ENCODE assay signal across 37 cellular contexts in the genomic region with DNA sequence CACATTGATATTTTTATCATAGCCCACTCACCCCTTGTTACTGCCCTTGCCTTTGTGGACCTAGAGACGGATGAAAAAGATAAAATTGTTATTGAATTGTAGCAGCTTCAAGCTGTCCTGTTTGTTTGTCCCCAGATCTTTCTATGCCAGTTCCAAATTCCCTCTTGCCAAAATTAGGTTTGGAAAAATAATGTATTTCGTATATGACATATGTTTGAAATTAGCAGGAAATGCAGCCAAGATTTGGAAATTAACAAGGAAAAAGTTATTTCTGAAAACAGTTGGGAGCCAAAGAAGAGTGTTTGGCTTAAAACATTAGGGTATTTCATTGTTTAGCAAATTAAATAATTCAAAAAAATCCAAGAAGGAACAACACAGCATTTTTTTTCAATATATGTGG. TPM values are rescaled to one million over a fixed set of nuclear protein-coding genes. Genes with fewer than 3 reads are reported as not detected.
DNase-seq lines count a peak whose midpoint lies in the region; ATAC-seq, FAIRE-seq and TF ChIP-seq lines count a peak whose summit lies in the region.
"Had no signal": no experiment of that assay in that cellular context is flagged by ENCODE, and none has a peak within 500 bp of the region (broad histone marks: within the 10 kb centered on the region; RNA-seq: fewer than 3 reads in every experiment).

No MANE protein-coding gene starts in this region.

- POLR2A ChIA-PET in MCF 10A (lab: Yijun Ruan, JAX), result interaction anchor here (2.3 kb wide), 1 partner anchor 9 kb away, joined by 8 read pairs; no protein-coding TSS in a partner anchor
- POLR2A ChIA-PET in PC-9 (lab: Charles Lee; ENCODE audit: unreplicated experiment), result no interaction called here

- TF ChIP-seq EP300 in gastroesophageal sphincter (IDR thresholded peaks at IDR 0.05), result no peak

- H3K27ac ChIP-seq in breast epithelium (peak overlapping the region in 1 of 2 donors; percentile 30), gastroesophageal sphincter (peak overlapping the region; percentile 44 to 76 (median 56)), PC-9 (no peak overlapping the region)
- H3K27ac ChIP-seq: coronary artery, lower lobe of right lung, testis had no signal

- H3K27me3 Mint-ChIP-seq in MCF 10A (ENCODE audit: insufficient read depth, unreplicated experiment) (no peaks in the 10 kb centered on the region), osteocyte (ENCODE audit: unreplicated experiment) (no peaks in the 10 kb centered on the region)
- H3K27me3 Mint-ChIP-seq: activated T-helper 17 cell treated with anti-CD3 and anti-CD28 coated beads, Interleukin-2, amount 50 U/mL, for 72 hours; natural killer cell treated with Interleukin-12 subunit alpha and Interleukin-12 subunit beta and Interleukin-15 and Interleukin-18, amount 100 ng/mL, for 72 hours; stimulated activated naive B cell treated with anti-CD40 and anti-IgM and Interleukin-4, amounts not matched to agents 10 μg/mL and 1 μg/mL and 100 μg/mL, for 72 hours had no signal

- H3K4me3 ChIP-seq in breast epithelium (no peak overlapping the region), gastroesophageal sphincter (no peak overlapping the region), PC-9 (no peak overlapping the region)
- H3K4me3 ChIP-seq: coronary artery, hepatocyte, lower lobe of right lung, skin epidermis, testis had no signal

- H3K9me3 ChIP-seq in breast epithelium (no peaks in the 10 kb centered on the region), gastroesophageal sphincter (no peaks in the 10 kb centered on the region), PC-9 (ENCODE audit: insufficient read depth, low read depth) (no peaks in the 10 kb centered on the region)
- H3K9me3 ChIP-seq: lower lobe of right lung, testis had no signal

- H3K36me3 Mint-ChIP-seq in MCF 10A (ENCODE audit: insufficient read depth, unreplicated experiment) (no peaks in the 10 kb centered on the region), osteocyte (ENCODE audit: unreplicated experiment) (peaks cover 7% of the 10 kb centered on the region)

- 13 to 22% methylated on average over 2 of the region's 2 CpGs for WGBS in gastroesophageal sphincter (ENCODE audit: low coverage in 1 of 2), 2 donors

- CTCF ChIA-PET in MCF 10A (lab: Yijun Ruan, JAX), result no interaction called here
- CTCF ChIA-PET in PC-9 (lab: Charles Lee), result no interaction called here

- H3F3A ChIP-seq in PC-9 (ENCODE audit: insufficient read depth, low read depth), result no peaks in the 10 kb centered on the region

- no peak for DNase-seq in MCF 10A (ENCODE audit: unreplicated experiment)
- no peak for DNase-seq in breast epithelium (ENCODE audit: low spot score in 2 of 2)
- DNase-seq in cerebellum (ENCODE audit: low spot score), result peak; percentile 37
- no peak for DNase-seq in PC-9
- DNase-seq in osteocyte (ENCODE audit: extremely low spot score, unreplicated experiment), result no peak
- DNase-seq in GM19239 (ENCODE audit: insufficient read length, low spot score), result no peak
- DNase-seq: 8988T; activated CD4-positive, CD25-positive, alpha-beta regulatory T cell treated with anti-CD3 and anti-CD28 coated beads, Interleukin-2, amount 50 U/mL, for 72 hours; activated CD8-positive, alpha-beta memory T cell treated with anti-CD3 and anti-CD28 coated beads, Interleukin-2, amount 50 U/mL, for 48 hours; activated CD8-positive, alpha-beta T cell treated with anti-CD3 and anti-CD28 coated beads for 36 hours; anterior cingulate cortex; effector CD8-positive, alpha-beta T cell; KG1; lower lobe of right lung; MM.1S; NCI-H1105 treated with DMSO at 0.1 percent for 48 hours; NCI-H2029; NCI-H526; NK-92 treated with Interleukin-12 subunit alpha and Interleukin-12 subunit beta, amount 100 ng/mL, for 24 hours; occipital lobe; PC-3; Right ventricle myocardium superior; stimulated activated naive B cell treated with anti-CD40 and anti-IgM and Interleukin-4, amounts not matched to agents 10 μg/mL and 1 μg/mL and 100 μg/mL, for 72 hours; T-helper 2 cell; testis had no signal

- no peak for FAIRE-seq in GM19239 (lab: Jason Lieb, UNC)

- H3K9me2 ChIP-seq in PC-9 (ENCODE audit: insufficient read depth), result no peaks in the 10 kb centered on the region

- H3K27me3 ChIP-seq in breast epithelium, result no peaks in the 10 kb centered on the region
- no peaks in the 10 kb centered on the region for H3K27me3 ChIP-seq in gastroesophageal sphincter
- H3K27me3 ChIP-seq in PC-9 (ENCODE audit: insufficient read depth, low read depth), result no peaks in the 10 kb centered on the region
- H3K27me3 ChIP-seq: hepatocyte, testis had no signal

- H3K4me1 ChIP-seq in breast epithelium, result no peaks in the 10 kb centered on the region
- peaks cover 6 to 24% (median 7%) of the 10 kb centered on the region in 3 donors for H3K4me1 ChIP-seq in gastroesophageal sphincter
- no peaks in the 10 kb centered on the region for H3K4me1 ChIP-seq in PC-9 (replicated peaks; ENCODE audit: insufficient read depth)
- H3K4me1 ChIP-seq: lower lobe of right lung, testis had no signal

- H3K36me3 ChIP-seq in breast epithelium (no peaks in the 10 kb centered on the region), gastroesophageal sphincter (no peaks in the 10 kb centered on the region), PC-9 (ENCODE audit: low read depth) (no peaks in the 10 kb centered on the region)
- H3K36me3 ChIP-seq: lower lobe of right lung had no signal

- intact Hi-C loops in MCF 10A (cut with micrococcal nuclease), result loop anchor here (10.0 kb wide), 1 partner anchor 337 kb away; the partner anchor contains the start of gene TLE1
- intact Hi-C loops in breast epithelium (cut with DNase I; ENCODE audit: low total_unique reads), result no loop called here
- intact Hi-C loops in PC-9 (cut with micrococcal nuclease; ENCODE audit: unreplicated experiment), result no loop called here

- ATAC-seq in gastroesophageal sphincter, result no peak
- no peak for ATAC-seq in GM19452 (IDR thresholded peaks at IDR 0.05; ENCODE audit: unreplicated experiment)
- ATAC-seq: activated CD8-positive, alpha-beta T cell treated with anti-CD3 and anti-CD28 coated beads for 36 hours; activated naive CD4-positive, alpha-beta T cell treated with anti-CD3 and anti-CD28 coated beads, Interleukin-2, amount 50 U/mL, for 72 hours; activated T-helper 17 cell treated with anti-CD3 and anti-CD28 coated beads, Interleukin-2, amount 50 U/mL, for 72 hours; lower lobe of right lung; natural killer cell treated with Interleukin-12 subunit alpha and Interleukin-12 subunit beta and Interleukin-15 and Interleukin-18, amount 100 ng/mL, for 72 hours; PC-3; stimulated activated naive B cell treated with anti-CD40 and anti-IgM and Interleukin-4, amounts not matched to agents 10 μg/mL and 1 μg/mL and 100 μg/mL, for 72 hours had no signal

- H3K4me2 ChIP-seq in PC-9, result no peak overlapping the region
- H3K4me2 ChIP-seq: hepatocyte had no signal

- TF ChIP-seq CTCF in MCF 10A (IDR thresholded peaks at IDR 0.05; ENCODE audit: unreplicated experiment) (no peak), breast epithelium (IDR thresholded peaks at IDR 0.05) (no peak), gastroesophageal sphincter (IDR thresholded peaks at IDR 0.05) (no peak), PC-9 (conservative IDR thresholded peaks at IDR 0.05) (no peak), osteocyte (IDR thresholded peaks at IDR 0.05) (no peak)

- H3K4me3 Mint-ChIP-seq in MCF 10A (ENCODE audit: unreplicated experiment), result no peak overlapping the region
- no peak overlapping the region for H3K4me3 Mint-ChIP-seq in osteocyte (ENCODE audit: unreplicated experiment)
- H3K4me3 Mint-ChIP-seq: activated CD8-positive, alpha-beta T cell treated with anti-CD3 and anti-CD28 coated beads for 36 hours; activated T-helper 17 cell treated with anti-CD3 and anti-CD28 coated beads, Interleukin-2, amount 50 U/mL, for 72 hours; natural killer cell treated with Interleukin-12 subunit alpha and Interleukin-12 subunit beta and Interleukin-15 and Interleukin-18, amount 100 ng/mL, for 72 hours; stimulated activated naive B cell treated with anti-CD40 and anti-IgM and Interleukin-4, amounts not matched to agents 10 μg/mL and 1 μg/mL and 100 μg/mL, for 72 hours had no signal

- H3K27ac Mint-ChIP-seq in MCF 10A (ENCODE audit: low read depth, unreplicated experiment) (peak overlapping the region; percentile 96), osteocyte (ENCODE audit: unreplicated experiment) (no peak overlapping the region)
- H3K27ac Mint-ChIP-seq: activated CD8-positive, alpha-beta T cell treated with anti-CD3 and anti-CD28 coated beads for 36 hours; activated naive CD4-positive, alpha-beta T cell treated with anti-CD3 and anti-CD28 coated beads, Interleukin-2, amount 50 U/mL, for 72 hours; activated T-helper 17 cell treated with anti-CD3 and anti-CD28 coated beads, Interleukin-2, amount 50 U/mL, for 72 hours; natural killer cell treated with Interleukin-12 subunit alpha and Interleukin-12 subunit beta and Interleukin-15 and Interleukin-18, amount 100 ng/mL, for 72 hours; stimulated activated naive B cell treated with anti-CD40 and anti-IgM and Interleukin-4, amounts not matched to agents 10 μg/mL and 1 μg/mL and 100 μg/mL, for 72 hours had no signal

- no peaks in the 10 kb centered on the region for H4K20me1 ChIP-seq in PC-9 (ENCODE audit: insufficient read depth)

- no peaks in the 10 kb centered on the region for H3K9me3 Mint-ChIP-seq in MCF 10A (ENCODE audit: unreplicated experiment)
- H3K9me3 Mint-ChIP-seq in osteocyte (ENCODE audit: unreplicated experiment), result peaks cover 10% of the 10 kb centered on the region

- BruUV-seq in MCF 10A (replicated peaks; lab: Mats Ljungman, UMichigan) (no TSS peak), PC-9 (replicated peaks; lab: Mats Ljungman, UMichigan) (no TSS peak)

- H2AFZ ChIP-seq in PC-9, result no peak overlapping the region
- H2AFZ ChIP-seq: hepatocyte had no signal

- TF ChIP-seq POLR2A in breast epithelium (IDR thresholded peaks at IDR 0.05) (no peak), gastroesophageal sphincter (IDR thresholded peaks at IDR 0.05) (no peak)

- no peaks in the 10 kb centered on the region for H3K79me2 ChIP-seq in PC-9 (ENCODE audit: low read depth)
- H3K79me2 ChIP-seq: hepatocyte had no signal

- H3K4me1 Mint-ChIP-seq in MCF 10A (ENCODE audit: insufficient read depth, unreplicated experiment) (peaks cover 13% of the 10 kb centered on the region), osteocyte (ENCODE audit: unreplicated experiment) (peaks cover 8% of the 10 kb centered on the region)
- H3K4me1 Mint-ChIP-seq: activated T-helper 17 cell treated with anti-CD3 and anti-CD28 coated beads, Interleukin-2, amount 50 U/mL, for 72 hours; stimulated activated naive B cell treated with anti-CD40 and anti-IgM and Interleukin-4, amounts not matched to agents 10 μg/mL and 1 μg/mL and 100 μg/mL, for 72 hours had no signal

RNA-seq across cellular contexts. Expression of gene SPATA31D1, which starts 33.5 kb away (rescaled TPM):
- total RNA-seq in MCF 10A (2022) (not detected in 2 replicates), breast epithelium (not detected), cerebellum (not detected), gastroesophageal sphincter (not detected), PC-9 (2021) (not detected in 2 replicates), osteocyte (not detected in 2 replicates)
- total RNA-seq: activated CD8-positive, alpha-beta T cell treated with anti-CD3 and anti-CD28 coated beads for 36 hours; activated naive CD4-positive, alpha-beta T cell treated with anti-CD3 and anti-CD28 coated beads, Interleukin-2, amount 50 U/mL, for 72 hours; activated T-helper 17 cell treated with anti-CD3 and anti-CD28 coated beads, Interleukin-2, amount 50 U/mL, for 72 hours; epithelial cell of proximal tubule; hepatocyte; lower lobe of right lung; mononuclear cell; natural killer cell treated with Interleukin-12 subunit alpha and Interleukin-12 subunit beta and Interleukin-15 and Interleukin-18, amount 100 ng/mL, for 72 hours; occipital lobe; PC-3; renal cortical epithelial cell; Right ventricle myocardium superior; ureter had no signal
